Comparison of ENCODE assay signal across 34 cellular contexts in the genomic region with DNA sequence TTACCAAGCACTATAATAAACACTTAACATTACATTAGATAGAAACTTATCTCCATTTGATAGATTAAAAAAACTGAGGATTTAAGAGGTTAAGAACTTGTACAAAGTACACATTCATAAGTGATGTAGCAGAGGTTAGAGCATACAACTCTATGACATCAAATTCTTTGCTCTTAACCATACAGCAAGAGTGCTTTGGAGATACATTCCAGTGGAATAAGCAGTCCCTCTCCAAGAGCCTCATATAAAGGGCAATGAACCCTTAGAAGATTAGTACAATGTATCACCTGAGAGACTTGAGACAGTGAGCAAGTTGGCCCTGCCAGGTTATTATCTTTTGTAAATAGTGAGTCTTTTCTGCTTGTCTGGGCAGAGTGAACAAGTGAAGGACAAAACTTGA.
"Had no signal": no experiment of that assay in that cellular context is flagged by ENCODE, and none has a peak within 500 bp of the region (broad histone marks: within the 10 kb centered on the region; RNA-seq: fewer than 3 reads in every experiment).

No MANE protein-coding gene starts in this region.

- H3K9me3 ChIP-seq: MG63 had no signal

- H3K27me3 ChIP-seq: MG63 had no signal

- H3K9ac ChIP-seq: KMS-11 had no signal

- DNase-seq: Karpas-422, Kasumi-1, MG63, MM.1S, MV-4-11, NCI-H1048, NCI-H1092, NCI-H1092 treated with DMSO at 0.1 percent for 48 hours, NCI-H1105, NCI-H1105 treated with DMSO at 0.1 percent for 48 hours, NCI-H1417, NCI-H1417 treated with DMSO at 0.1 percent for 48 hours, NCI-H1436, NCI-H1436 treated with DMSO at 0.1 percent for 48 hours, NCI-H146, NCI-H1694, NCI-H1694 treated with DMSO at 0.1 percent for 48 hours, NCI-H187, NCI-H187 treated with DMSO at 0.1 percent for 48 hours, NCI-H1930, NCI-H2029, NCI-H2029 treated with DMSO at 0.1 percent for 48 hours, NCI-H2081, NCI-H2081 treated with DMSO at 0.1 percent for 48 hours, NCI-H2107, NCI-H2171, NCI-H2171 treated with DMSO at 0.1 percent for 48 hours, NCI-H2227 treated with DMSO at 0.1 percent for 48 hours, NCI-H226, NCI-H345, NCI-H446, NCI-H446 treated with DMSO at 0.1 percent for 48 hours, NCI-H510A had no signal

- H3K4me3 ChIP-seq: MG63 had no signal

- H3K36me3 ChIP-seq: MG63 had no signal

- H3K27ac ChIP-seq: KMS-11 had no signal
